In genomic region chr1:110148961-110149360, GRCh38 we compare ENCODE assay signal across 13 cellular contexts. TPM values are rescaled to one million over a fixed set of nuclear protein-coding genes. Genes with fewer than 3 reads are reported as not detected.
DNase-seq lines count a peak whose midpoint lies in the region; ATAC-seq and TF ChIP-seq lines count a peak whose summit lies in the region.
"Had no signal": no experiment of that assay in that cellular context is flagged by ENCODE, and none has a peak within 500 bp of the region (broad histone marks: within the 10 kb centered on the region; RNA-seq: fewer than 3 reads in every experiment).

No MANE protein-coding gene starts in this region.

- no peaks in the 10 kb centered on the region for H3K9me3 ChIP-seq in heart right ventricle
- H3K9me3 ChIP-seq: upper lobe of left lung had no signal

- peak in 2 of 3 experiments; percentile 28 to 48 for DNase-seq in NCI-H1417 (lab: John Stamatoyannopoulos, UW)
- no peak for DNase-seq in NCI-H1417 treated with DMSO at 0.1 percent for 48 hours (lab: John Stamatoyannopoulos, UW)
- DNase-seq in Jurkat, Clone E6-1 (ENCODE audit: low read depth, low spot score): peak; percentile 21
- DNase-seq in SW480 (ENCODE audit: low spot score): peak; percentile 11
- no peak for DNase-seq in kidney epithelial cell (ENCODE audit: low read depth)
- DNase-seq in NCI-H1092 (lab: John Stamatoyannopoulos, UW): no peak
- no peak for DNase-seq in heart right ventricle
- DNase-seq: activated CD4-positive, alpha-beta memory T cell treated with anti-CD3 and anti-CD28 coated beads for 36 hours; aorta; hippocampal formation; natural killer cell; upper lobe of left lung had no signal

- TF ChIP-seq CTCF in kidney epithelial cell (IDR thresholded peaks at IDR 0.05; ENCODE audit: insufficient read depth, low read length, poor library complexity, severe bottlenecking): peak; percentile 5
- peak in 2 of 9 donors; percentile 17 to 21 for TF ChIP-seq CTCF in heart right ventricle (IDR thresholded peaks at IDR 0.05)

- ATAC-seq in GM18858 (IDR thresholded peaks at IDR 0.05; ENCODE audit: unreplicated experiment) (no peak), heart right ventricle (no peak)
- ATAC-seq: natural killer cell had no signal

- intact Hi-C loops in heart right ventricle (cut with DNase I): no loop called here

- H3K27me3 ChIP-seq in kidney epithelial cell (ENCODE audit: control insufficient read depth, insufficient read depth, low read length): peaks cover 48% of the 10 kb centered on the region
- H3K27me3 ChIP-seq in heart right ventricle: peaks cover 18 to 95% (median 90%) of the 10 kb centered on the region in 7 donors

- no peak overlapping the region for H3K4me3 ChIP-seq in Jurkat, Clone E6-1 (ENCODE audit: low read length)
- H3K4me3 ChIP-seq in kidney epithelial cell (ENCODE audit: low read depth, low read length) (no peak overlapping the region), heart right ventricle (no peak overlapping the region)
- H3K4me3 ChIP-seq: upper lobe of left lung had no signal

- no peaks in the 10 kb centered on the region for H3K36me3 ChIP-seq in kidney epithelial cell (ENCODE audit: control insufficient read depth, insufficient read depth, low read length)
- H3K36me3 ChIP-seq in heart right ventricle: no peaks in the 10 kb centered on the region
- H3K36me3 ChIP-seq: upper lobe of left lung had no signal

- WGBS in heart right ventricle, 2 donors: 48 to 49% methylated on average over 4 of the region's 4 CpGs

- H3K4me1 ChIP-seq in heart right ventricle: peaks cover 0 to 17% (median 11%) of the 10 kb centered on the region in 9 donors

- no peak overlapping the region for H3K27ac ChIP-seq in heart right ventricle
- H3K27ac ChIP-seq: upper lobe of left lung had no signal

RNA-seq across cellular contexts. Expression of gene SLC6A17, which starts 1.3 kb away (rescaled TPM):
- polyA plus RNA-seq in Jurkat, Clone E6-1 (2012; ENCODE audit: insufficient read depth, insufficient read length): not detected
- total RNA-seq in kidney epithelial cell: 0.42 and 0.75 TPM in 2 replicates
- under 1 TPM in 7 of 10 donors, not detected in 3; 0.06 to 0.45 (median 0.19) TPM for total RNA-seq in heart right ventricle
- under 1 TPM in 1 of 2 donors, not detected in 1; 0.09 TPM for polyA plus RNA-seq in heart right ventricle
- total RNA-seq: natural killer cell had no signal

RNA-seq across cellular contexts. Expression of gene UBL4B, which starts 36.7 kb away (rescaled TPM):
- polyA plus RNA-seq in Jurkat, Clone E6-1 (2012; ENCODE audit: insufficient read depth, insufficient read length): not detected
- total RNA-seq in kidney epithelial cell (not detected in 2 replicates), heart right ventricle (not detected)
- polyA plus RNA-seq in heart right ventricle: not detected
- total RNA-seq: activated CD4-positive, alpha-beta memory T cell treated with anti-CD3 and anti-CD28 coated beads for 36 hours; aorta; natural killer cell; upper lobe of left lung had no signal
- polyA plus RNA-seq: aorta had no signal

Comparison
In these comparisons a context has a peak if more than half of its experiments do, and no peak if none do; other contexts are left out.
1. DNase-seq: peak in NCI-H1417 (2 of 3), Jurkat, Clone E6-1 (single experiment) and SW480 (single experiment); none in NCI-H1417 treated with DMSO at 0.1 percent for 48 hours (single experiment), kidney epithelial cell (single experiment), NCI-H1092 (single experiment) and heart right ventricle (0 of 2).